In genomic region chr2:172082105-172082943, GRCh38 we compare ENCODE assay signal across 13 cellular contexts. TPM values are rescaled to one million over a fixed set of nuclear protein-coding genes. Genes with fewer than 3 reads are reported as not detected.
DNase-seq lines count a peak whose midpoint lies in the region; ATAC-seq, FAIRE-seq and TF ChIP-seq lines count a peak whose summit lies in the region.
"Had no signal": no experiment of that assay in that cellular context is flagged by ENCODE, and none has a peak within 500 bp of the region (broad histone marks: within the 10 kb centered on the region; RNA-seq: fewer than 3 reads in every experiment).

No MANE protein-coding gene starts in this region.

- peaks cover 64% of the 10 kb centered on the region for H3K27me3 ChIP-seq in CD4-positive, CD25-positive, alpha-beta regulatory T cell (ENCODE audit: control insufficient read depth, insufficient read depth, low read length)
- peaks cover 48% of the 10 kb centered on the region for H3K27me3 ChIP-seq in vagina
- H3K27me3 ChIP-seq in pancreas, result peaks cover 0 to 83% (median 27%) of the 10 kb centered on the region in 4 donors

- TF ChIP-seq POLR2A in vagina (IDR thresholded peaks at IDR 0.05), result no peak

- H3K4me3 Mint-ChIP-seq in CD4-positive, CD25-positive, alpha-beta regulatory T cell, result peak overlapping the region; percentile 8 to 97 (median 64)
- H3K4me3 Mint-ChIP-seq in central memory CD8-positive, alpha-beta T cell, result peak overlapping the region; percentile 29
- H3K4me3 Mint-ChIP-seq in naive B cell, result peak overlapping the region in 6 of 8 donors; percentile 30 to 61 (median 45)

- no peak for DNase-seq in CD4-positive, CD25-positive, alpha-beta regulatory T cell
- DNase-seq in GM20000 (ENCODE audit: low spot score) (peak; percentile 26), naive B cell (no peak), urothelium cell line (ENCODE audit: low spot score) (no peak), vagina (ENCODE audit: extremely low spot score in 2 of 2) (no peak), pancreas (no peak)
- no peak for DNase-seq in central memory CD8-positive, alpha-beta T cell (ENCODE audit: low spot score in 2 of 2)
- DNase-seq: NCI-H1092 treated with DMSO at 0.1 percent for 48 hours, NCI-H774, Right ventricle myocardium superior had no signal

- H3K4me1 Mint-ChIP-seq in CD4-positive, CD25-positive, alpha-beta regulatory T cell, result peaks cover 15 to 64% (median 40%) of the 10 kb centered on the region in 4 donors
- H3K4me1 Mint-ChIP-seq in central memory CD8-positive, alpha-beta T cell, result peaks cover 34% of the 10 kb centered on the region
- peaks cover 14 to 36% (median 29%) of the 10 kb centered on the region in 3 donors for H3K4me1 Mint-ChIP-seq in naive B cell

- 14% methylated on average over 14 of the region's 14 CpGs for WGBS in pancreas, 2 donors

- H3K36me3 Mint-ChIP-seq in CD4-positive, CD25-positive, alpha-beta regulatory T cell, result no peaks in the 10 kb centered on the region
- H3K36me3 Mint-ChIP-seq in central memory CD8-positive, alpha-beta T cell (ENCODE audit: insufficient read depth), result peaks cover 43% of the 10 kb centered on the region
- peaks cover 0 to 5% of the 10 kb centered on the region in 2 donors for H3K36me3 Mint-ChIP-seq in naive B cell

- H3K27ac Mint-ChIP-seq in CD4-positive, CD25-positive, alpha-beta regulatory T cell, result peak overlapping the region in 2 of 3 donors; percentile 10 to 92
- H3K27ac Mint-ChIP-seq in central memory CD8-positive, alpha-beta T cell (ENCODE audit: low read depth), result no peak overlapping the region
- peak overlapping the region in 5 of 6 donors; percentile 78 to 94 (median 85) for H3K27ac Mint-ChIP-seq in naive B cell

- H3K9me3 ChIP-seq in CD4-positive, CD25-positive, alpha-beta regulatory T cell (ENCODE audit: control insufficient read depth in 2 of 2, low read length in 2 of 2), result peaks cover 0 to 11% of the 10 kb centered on the region in 2 experiments
- H3K9me3 ChIP-seq in vagina (no peaks in the 10 kb centered on the region), pancreas (no peaks in the 10 kb centered on the region)

- H3K27me3 Mint-ChIP-seq in CD4-positive, CD25-positive, alpha-beta regulatory T cell, result peaks cover 96% of the 10 kb centered on the region
- peaks cover 97% of the 10 kb centered on the region for H3K27me3 Mint-ChIP-seq in central memory CD8-positive, alpha-beta T cell
- peaks cover 62 to 94% (median 81%) of the 10 kb centered on the region in 3 donors for H3K27me3 Mint-ChIP-seq in naive B cell

- no peak for ATAC-seq in CD4-positive, CD25-positive, alpha-beta regulatory T cell (ENCODE audit: low read depth in 2 of 2)
- no peak for ATAC-seq in central memory CD8-positive, alpha-beta T cell (replicated peaks; ENCODE audit: extremely low read depth, poor library complexity, severe bottlenecking)
- ATAC-seq in naive B cell (ENCODE audit: low read depth in 2 of 2), result no peak
- no peak for ATAC-seq in GM19395 (IDR thresholded peaks at IDR 0.05; ENCODE audit: unreplicated experiment)
- no peak for ATAC-seq in pancreas

- no peak overlapping the region for H3K27ac ChIP-seq in CD4-positive, CD25-positive, alpha-beta regulatory T cell (ENCODE audit: insufficient read depth, low read length, poor library complexity, severe bottlenecking)
- H3K27ac ChIP-seq in vagina (no peak overlapping the region), pancreas (no peak overlapping the region)

- no peaks in the 10 kb centered on the region for H3K36me3 ChIP-seq in CD4-positive, CD25-positive, alpha-beta regulatory T cell (ENCODE audit: control insufficient read depth, insufficient read depth, low read length)
- H3K36me3 ChIP-seq in vagina (no peaks in the 10 kb centered on the region), pancreas (no peaks in the 10 kb centered on the region)

- TF ChIP-seq CTCF in GM20000 (IDR thresholded peaks at IDR 0.05; ENCODE audit: extremely low read depth, missing control alignments) (no peak), vagina (IDR thresholded peaks at IDR 0.05) (no peak), pancreas (IDR thresholded peaks at IDR 0.05) (no peak)

- H3K9me3 Mint-ChIP-seq in CD4-positive, CD25-positive, alpha-beta regulatory T cell, result peaks cover 0 to 16% (median 2%) of the 10 kb centered on the region in 7 donors
- no peaks in the 10 kb centered on the region for H3K9me3 Mint-ChIP-seq in central memory CD8-positive, alpha-beta T cell
- peaks cover 0 to 33% (median 29%) of the 10 kb centered on the region in 7 donors for H3K9me3 Mint-ChIP-seq in naive B cell

- FAIRE-seq in urothelium cell line (lab: Jason Lieb, UNC), result no peak
- no peak for FAIRE-seq in pancreas (lab: Jason Lieb, UNC)
- FAIRE-seq: bronchial epithelial cell had no signal

- peaks cover 50% of the 10 kb centered on the region for H3K4me1 ChIP-seq in CD4-positive, CD25-positive, alpha-beta regulatory T cell (ENCODE audit: control insufficient read depth, insufficient read depth, low read length, poor library complexity, severe bottlenecking)
- peaks cover 41% of the 10 kb centered on the region for H3K4me1 ChIP-seq in vagina
- peaks cover 0 to 24% (median 4%) of the 10 kb centered on the region in 3 donors for H3K4me1 ChIP-seq in pancreas

- intact Hi-C loops in vagina (cut with DNase I) (no loop called here), pancreas (cut with DNase I) (no loop called here)

- no peak overlapping the region for H3K4me3 ChIP-seq in CD4-positive, CD25-positive, alpha-beta regulatory T cell (ENCODE audit: low read depth, low read length)
- no peak overlapping the region for H3K4me3 ChIP-seq in vagina
- no peak overlapping the region for H3K4me3 ChIP-seq in pancreas

RNA-seq across cellular contexts. Expression of gene DLX1, which starts 3.0 kb away (rescaled TPM):
- not detected for total RNA-seq in CD4-positive, CD25-positive, alpha-beta regulatory T cell
- not detected for polyA plus RNA-seq in CD4-positive, CD25-positive, alpha-beta regulatory T cell
- polyA plus RNA-seq in naive B cell (ENCODE audit: low read depth in 6 of 6), result not detected
- not detected for total RNA-seq in vagina
- under 1 TPM in 1 of 6 donors, not detected in 5; 0.25 TPM for total RNA-seq in pancreas
- polyA plus RNA-seq in pancreas, result under 1 TPM; 0.15 to 0.26 TPM
- total RNA-seq: bronchial epithelial cell, Right ventricle myocardium superior, subcutaneous adipose tissue had no signal

RNA-seq across cellular contexts. Expression of gene DLX2, which starts 20.4 kb away (rescaled TPM):
- total RNA-seq in CD4-positive, CD25-positive, alpha-beta regulatory T cell, result 0.47 TPM
- polyA plus RNA-seq in CD4-positive, CD25-positive, alpha-beta regulatory T cell, result not detected
- polyA plus RNA-seq in naive B cell (ENCODE audit: low read depth in 6 of 6) (not detected), pancreas (not detected)
- total RNA-seq in vagina (not detected), pancreas (not detected)
- total RNA-seq: bronchial epithelial cell, Right ventricle myocardium superior, subcutaneous adipose tissue had no signal
